ENCODE assay signal across 36 cellular contexts in the genomic region with DNA sequence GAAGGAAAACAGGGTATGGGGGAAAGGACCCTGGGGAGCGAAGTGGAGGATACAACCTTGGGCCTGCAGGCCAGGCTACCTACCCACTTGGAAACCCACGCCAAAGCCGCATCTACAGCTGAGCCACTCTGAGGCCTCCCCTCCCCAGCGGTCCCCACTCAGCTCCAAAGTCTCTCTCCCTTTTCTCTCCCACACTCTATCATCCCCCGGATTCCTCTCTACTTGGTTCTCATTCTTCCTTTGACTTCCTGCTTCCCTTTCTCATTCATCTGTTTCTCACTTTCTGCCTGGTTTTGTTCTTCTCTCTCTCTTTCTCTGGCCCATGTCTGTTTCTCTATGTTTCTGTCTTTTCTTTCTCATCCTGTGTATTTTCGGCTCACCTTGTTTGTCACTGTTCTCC. TPM values are rescaled to one million over a fixed set of nuclear protein-coding genes. Genes with fewer than 3 reads are reported as not detected.
"Had no signal": no experiment of that assay in that cellular context is flagged by ENCODE, and none has a peak within 500 bp of the region (broad histone marks: within the 10 kb centered on the region; RNA-seq: fewer than 3 reads in every experiment).

No MANE protein-coding gene starts in this region.

- H3K36me3 ChIP-seq: colonic mucosa, esophagus muscularis mucosa, gastroesophageal sphincter, heart left ventricle, lower lobe of right lung, neutrophil, pancreas, right atrium auricular region, suprapubic skin, transverse colon, upper lobe of right lung, uterus had no signal

- H3K36me3 Mint-ChIP-seq: natural killer cell had no signal

- H3K4me3 ChIP-seq: colonic mucosa, esophagus muscularis mucosa, gastroesophageal sphincter, heart left ventricle, hepatocyte, lower lobe of right lung, pancreas, right atrium auricular region, smooth muscle cell, suprapubic skin, transverse colon, upper lobe of right lung, uterus had no signal

- H3K27ac ChIP-seq: colonic mucosa, esophagus muscularis mucosa, foreskin keratinocyte, gastroesophageal sphincter, heart left ventricle, hepatocyte, lower lobe of right lung, neutrophil, pancreas, right atrium auricular region, suprapubic skin, transverse colon, upper lobe of right lung, uterus had no signal

- H3K4me1 Mint-ChIP-seq: endodermal cell; immature natural killer cell; natural killer cell; neural crest cell; stimulated activated naive CD8-positive, alpha-beta T cell treated with anti-CD3 and anti-CD28 coated beads, Interleukin-15, amount 100 ng/mL, for 72 hours had no signal

- H3K4me2 ChIP-seq: hepatocyte, smooth muscle cell had no signal

- H3K79me2 ChIP-seq: hepatocyte had no signal

- DNase-seq: colonic mucosa; effector CD8-positive, alpha-beta T cell; endodermal cell; foreskin keratinocyte; heart left ventricle; immature natural killer cell; left ventricle myocardium superior; lower lobe of right lung; natural killer cell; pancreas; stimulated activated CD4-positive, alpha-beta T cell treated with anti-CD3 and anti-CD28 coated beads, Interleukin-12 subunit alpha, Interleukin-12 subunit beta, amount 100 ng/mL, for 4 hours; stimulated activated CD4-positive, alpha-beta T cell treated with anti-CD3 and anti-CD28 coated beads, Interleukin-1b, Interleukin-23, amount 100 ng/mL, for 48 hours; stimulated activated CD4-positive, alpha-beta T cell treated with anti-CD3 and anti-CD28 coated beads, Interleukin-4, amount 100 ng/mL, for 1 hour; stimulated activated CD8-positive, alpha-beta memory T cell treated with anti-CD3 and anti-CD28 coated beads, Interleukin-4, amount 100 ng/mL, for 48 hours; stimulated activated naive CD4-positive, alpha-beta T cell; stimulated activated naive CD8-positive, alpha-beta T cell treated with anti-CD3 and anti-CD28 coated beads, Interleukin-15, amount 100 ng/mL, for 72 hours; transverse colon; upper lobe of right lung; uterus had no signal

- H3K4me3 Mint-ChIP-seq: dendritic cell treated with granulocyte-macrophage colony-stimulating factor and Interleukin-4, amounts not matched to agents 40 ng/mL and 50 ng/mL, for 4 days; endodermal cell; immature natural killer cell; natural killer cell; neural crest cell; stimulated activated naive CD8-positive, alpha-beta T cell treated with anti-CD3 and anti-CD28 coated beads, Interleukin-15, amount 100 ng/mL, for 72 hours had no signal

- H3K27me3 ChIP-seq: colonic mucosa, pancreas, right atrium auricular region, uterus had no signal

- H2AFZ ChIP-seq: hepatocyte had no signal

- H3K9me3 ChIP-seq: colonic mucosa, esophagus muscularis mucosa, gastroesophageal sphincter, heart left ventricle, lower lobe of right lung, neutrophil, pancreas, right atrium auricular region, suprapubic skin, transverse colon, upper lobe of right lung, uterus had no signal

- FAIRE-seq: endothelial cell of umbilical vein, keratinocyte, pancreas had no signal

- H3K4me1 ChIP-seq: colonic mucosa, esophagus muscularis mucosa, foreskin keratinocyte, gastroesophageal sphincter, heart left ventricle, lower lobe of right lung, pancreas, right atrium auricular region, suprapubic skin, transverse colon, upper lobe of right lung, uterus had no signal

- H3K27ac Mint-ChIP-seq: dendritic cell treated with granulocyte-macrophage colony-stimulating factor and Interleukin-4, amounts not matched to agents 40 ng/mL and 50 ng/mL, for 4 days; endodermal cell; immature natural killer cell; natural killer cell; progenitor cell of endocrine pancreas had no signal

- H3K9me3 Mint-ChIP-seq: dendritic cell treated with granulocyte-macrophage colony-stimulating factor and Interleukin-4, amounts not matched to agents 40 ng/mL and 50 ng/mL, for 4 days; endodermal cell; immature natural killer cell; natural killer cell; neural crest cell had no signal

RNA-seq across cellular contexts. Expression of a gene that starts 2.7 kb away (rescaled TPM):
- total RNA-seq: endodermal cell, endothelial cell of umbilical vein, epithelial cell of proximal tubule, esophagus muscularis mucosa, fibroblast of lung, foreskin keratinocyte, gastroesophageal sphincter, heart left ventricle, hepatocyte, left ventricle myocardium superior, lower lobe of right lung, natural killer cell, neural crest cell, omental fat pad, pancreas, progenitor cell of endocrine pancreas, right atrium auricular region, sciatic nerve, smooth muscle cell, upper lobe of right lung had no signal
- polyA plus RNA-seq: endothelial cell of umbilical vein, fibroblast of lung, foreskin keratinocyte, heart left ventricle, hepatocyte, immature natural killer cell, keratinocyte, smooth muscle cell had no signal

RNA-seq across cellular contexts. Expression of a gene that starts 15.9 kb away (rescaled TPM):
- total RNA-seq: colonic mucosa, endothelial cell of umbilical vein, epithelial cell of proximal tubule, esophagus muscularis mucosa, fibroblast of lung, foreskin keratinocyte, gastroesophageal sphincter, heart left ventricle, hepatocyte, left ventricle myocardium superior, lower lobe of right lung, natural killer cell, neural crest cell, omental fat pad, pancreas, progenitor cell of endocrine pancreas, right atrium auricular region, sciatic nerve, smooth muscle cell, suprapubic skin, upper lobe of right lung had no signal
- polyA plus RNA-seq: endothelial cell of umbilical vein, fibroblast of lung, foreskin keratinocyte, heart left ventricle, hepatocyte, immature natural killer cell, smooth muscle cell had no signal

RNA-seq across cellular contexts. Expression of a gene that starts 24.0 kb away (rescaled TPM):
- total RNA-seq: endodermal cell, endothelial cell of umbilical vein, epithelial cell of proximal tubule, esophagus muscularis mucosa, fibroblast of lung, foreskin keratinocyte, gastroesophageal sphincter, heart left ventricle, hepatocyte, left ventricle myocardium superior, lower lobe of right lung, mononuclear cell, natural killer cell, neural crest cell, omental fat pad, pancreas, progenitor cell of endocrine pancreas, right atrium auricular region, sciatic nerve, smooth muscle cell, suprapubic skin, upper lobe of right lung, uterus had no signal
- polyA plus RNA-seq: endothelial cell of umbilical vein, fibroblast of lung, foreskin keratinocyte, heart left ventricle, hepatocyte, immature natural killer cell, keratinocyte, smooth muscle cell had no signal

RNA-seq across cellular contexts. Expression of a gene that starts 33.8 kb away (rescaled TPM):
- total RNA-seq: endothelial cell of umbilical vein, esophagus muscularis mucosa, fibroblast of lung, gastroesophageal sphincter, left ventricle myocardium superior, mononuclear cell, natural killer cell, progenitor cell of endocrine pancreas had no signal
- polyA plus RNA-seq: fibroblast of lung, immature natural killer cell, smooth muscle cell had no signal

RNA-seq across cellular contexts. Expression of a gene that starts 53.8 kb away (rescaled TPM):
- total RNA-seq: endodermal cell, endothelial cell of umbilical vein, epithelial cell of proximal tubule, esophagus muscularis mucosa, fibroblast of lung, foreskin keratinocyte, gastroesophageal sphincter, heart left ventricle, hepatocyte, left ventricle myocardium superior, lower lobe of right lung, natural killer cell, neural crest cell, omental fat pad, progenitor cell of endocrine pancreas, right atrium auricular region, smooth muscle cell, upper lobe of right lung had no signal
- polyA plus RNA-seq: endothelial cell of umbilical vein, fibroblast of lung, foreskin keratinocyte, heart left ventricle, immature natural killer cell, keratinocyte, pancreas had no signal
